Comparison of ENCODE assay signal across 2 cellular contexts in the genomic region with DNA sequence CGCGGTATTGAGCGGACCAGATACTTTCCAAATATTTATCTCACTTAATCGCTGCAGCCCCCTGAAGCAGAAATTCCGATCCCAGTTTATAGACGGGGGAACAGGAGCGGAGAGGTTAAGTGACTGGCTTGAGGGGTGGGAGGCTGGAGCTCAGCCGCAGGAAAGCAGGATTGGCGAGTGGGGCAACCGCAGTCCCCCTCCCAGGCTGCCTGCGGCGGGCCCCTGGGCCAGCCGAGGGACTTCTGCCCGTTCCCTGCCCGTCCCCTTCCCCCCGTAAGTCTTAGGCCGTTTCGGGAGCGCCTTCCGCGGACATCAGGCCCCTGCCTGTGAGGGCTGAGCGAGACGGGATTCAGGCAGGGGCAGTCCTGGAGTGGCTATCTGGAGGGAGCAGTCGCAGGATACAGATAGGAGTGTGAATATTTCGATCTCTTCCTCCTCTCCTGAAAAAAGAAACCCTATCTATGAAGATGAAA.
TF ChIP-seq lines count a peak whose summit lies in the region.

No MANE protein-coding gene starts in this region.

TF ChIP-seq in A549, 52 proteins besides CTCF, POLR2A, EP300 and RAD21 (continued from another document):
- TF ChIP-seq ATOH8 (CRISPR knock-in tag; IDR thresholded peaks at IDR 0.05; ENCODE audit: low read depth) (no peak), CHD2 (IDR thresholded peaks at IDR 0.05; ENCODE audit: low read length, partially characterized antibody) (no peak), HDAC2 (IDR thresholded peaks at IDR 0.05) (no peak), TP53 (CRISPR knock-in tag; IDR thresholded peaks at IDR 0.05) (no peak), HOXA7 (CRISPR knock-in tag; IDR thresholded peaks at IDR 0.05) (no peak), ZFP36 (IDR thresholded peaks at IDR 0.05; ENCODE audit: borderline replicate concordance, partially characterized antibody) (no peak), NPAS2 (CRISPR knock-in tag; IDR thresholded peaks at IDR 0.05; ENCODE audit: borderline replicate concordance) (no peak), FOXS1 (CRISPR knock-in tag; IDR thresholded peaks at IDR 0.05) (no peak), POLR2AphosphoS2 (conservative IDR thresholded peaks at IDR 0.05; ENCODE audit: low read length) (no peak), CEBPB (IDR thresholded peaks at IDR 0.05) (no peak), E2F6 (IDR thresholded peaks at IDR 0.05; ENCODE audit: borderline replicate concordance, low read depth) (no peak), KDM1A (IDR thresholded peaks at IDR 0.05; ENCODE audit: low read depth) (no peak)
- TF ChIP-seq, protein P1, sequence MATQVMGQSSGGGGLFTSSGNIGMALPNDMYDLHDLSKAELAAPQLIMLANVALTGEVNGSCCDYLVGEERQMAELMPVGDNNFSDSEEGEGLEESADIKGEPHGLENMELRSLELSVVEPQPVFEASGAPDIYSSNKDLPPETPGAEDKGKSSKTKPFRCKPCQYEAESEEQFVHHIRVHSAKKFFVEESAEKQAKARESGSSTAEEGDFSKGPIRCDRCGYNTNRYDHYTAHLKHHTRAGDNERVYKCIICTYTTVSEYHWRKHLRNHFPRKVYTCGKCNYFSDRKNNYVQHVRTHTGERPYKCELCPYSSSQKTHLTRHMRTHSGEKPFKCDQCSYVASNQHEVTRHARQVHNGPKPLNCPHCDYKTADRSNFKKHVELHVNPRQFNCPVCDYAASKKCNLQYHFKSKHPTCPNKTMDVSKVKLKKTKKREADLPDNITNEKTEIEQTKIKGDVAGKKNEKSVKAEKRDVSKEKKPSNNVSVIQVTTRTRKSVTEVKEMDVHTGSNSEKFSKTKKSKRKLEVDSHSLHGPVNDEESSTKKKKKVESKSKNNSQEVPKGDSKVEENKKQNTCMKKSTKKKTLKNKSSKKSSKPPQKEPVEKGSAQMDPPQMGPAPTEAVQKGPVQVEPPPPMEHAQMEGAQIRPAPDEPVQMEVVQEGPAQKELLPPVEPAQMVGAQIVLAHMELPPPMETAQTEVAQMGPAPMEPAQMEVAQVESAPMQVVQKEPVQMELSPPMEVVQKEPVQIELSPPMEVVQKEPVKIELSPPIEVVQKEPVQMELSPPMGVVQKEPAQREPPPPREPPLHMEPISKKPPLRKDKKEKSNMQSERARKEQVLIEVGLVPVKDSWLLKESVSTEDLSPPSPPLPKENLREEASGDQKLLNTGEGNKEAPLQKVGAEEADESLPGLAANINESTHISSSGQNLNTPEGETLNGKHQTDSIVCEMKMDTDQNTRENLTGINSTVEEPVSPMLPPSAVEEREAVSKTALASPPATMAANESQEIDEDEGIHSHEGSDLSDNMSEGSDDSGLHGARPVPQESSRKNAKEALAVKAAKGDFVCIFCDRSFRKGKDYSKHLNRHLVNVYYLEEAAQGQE (IDR thresholded peaks at IDR 0.05): no peak

TF ChIP-seq in H1, 55 proteins besides CTCF, POLR2A, EP300 and RAD21 (continued from another document):
- TF ChIP-seq KDM4A (IDR thresholded peaks at IDR 0.05; ENCODE audit: low read depth, low read length, severe bottlenecking) (peak; percentile 58), ASH2L (IDR thresholded peaks at IDR 0.05; ENCODE audit: low read length) (peak; percentile 50), CTBP2 (IDR thresholded peaks at IDR 0.05; ENCODE audit: borderline replicate concordance, insufficient read depth, insufficient read length, low read length) (peak; percentile 19), GTF2F1 (IDR thresholded peaks at IDR 0.05; ENCODE audit: borderline replicate concordance, low read depth, low read length) (no peak), TCF12 (IDR thresholded peaks at IDR 0.05; ENCODE audit: low read depth, low read length) (no peak), HDAC2 (IDR thresholded peaks at IDR 0.05; ENCODE audit: borderline replicate concordance in 1 of 2, low read depth in 2 of 2, low read length in 2 of 2) (peak in 1 of 2 experiments; percentile 53; a peak in 2 of 4 replicates), SP1 (IDR thresholded peaks at IDR 0.05; ENCODE audit: low read depth, low read length) (peak; percentile 37; the same call in 1 of the 2 replicates)
TF ChIP-seq in H1: peak in this region for 6.
